In genomic region chr5:100746730-100747129, GRCh38 we compare ENCODE assay signal across 12 cellular contexts.
DNase-seq lines count a peak whose midpoint lies in the region; ATAC-seq lines count a peak whose summit lies in the region.
"Had no signal": no experiment of that assay in that cellular context is flagged by ENCODE, and none has a peak within 500 bp of the region (broad histone marks: within the 10 kb centered on the region; RNA-seq: fewer than 3 reads in every experiment).

No MANE protein-coding gene starts in this region.

- no peak overlapping the region for H3K4me3 ChIP-seq in aorta (ENCODE audit: low read length in 2 of 2)
- H3K4me3 ChIP-seq: pancreas had no signal

- no peaks in the 10 kb centered on the region for H3K27me3 ChIP-seq in aorta (ENCODE audit: control insufficient read depth in 1 of 2, insufficient read depth in 2 of 2, low read length in 1 of 2)
- H3K27me3 ChIP-seq: pancreas had no signal

- H3K27ac ChIP-seq in aorta (ENCODE audit: low read depth in 1 of 2, low read length in 2 of 2), result no peak overlapping the region
- H3K27ac ChIP-seq: pancreas had no signal

- H3K4me3 Mint-ChIP-seq in activated naive CD8-positive, alpha-beta T cell treated with anti-CD3 and anti-CD28 coated beads, Interleukin-2, amount 10 ng/mL, durations not matched to agents 7 days and 5 days, result peak overlapping the region; percentile 63
- H3K4me3 Mint-ChIP-seq in activated naive CD8-positive, alpha-beta T cell treated with anti-CD3 and anti-CD28 coated beads, Interleukin-2, amount 50 U/mL, for 24 hours, result no peak overlapping the region
- H3K4me3 Mint-ChIP-seq: HFFc6; stimulated activated naive CD8-positive, alpha-beta T cell treated with anti-CD3 and anti-CD28 coated beads, Interleukin-15, Interleukin-2, amounts not matched to agents 100 ng/mL and 50 ng/mL, for 24 hours had no signal

- no peaks in the 10 kb centered on the region for H3K9me3 ChIP-seq in aorta (ENCODE audit: control insufficient read depth, low read length)
- H3K9me3 ChIP-seq: pancreas had no signal

- 12 to 20% methylated on average over 1 of the region's 1 CpG for WGBS in aorta, 2 donors

- peak; percentile 87 for ATAC-seq in activated naive CD8-positive, alpha-beta T cell treated with anti-CD3 and anti-CD28 coated beads, Interleukin-2, amount 10 ng/mL, durations not matched to agents 7 days and 5 days (ENCODE audit: low read depth)
- ATAC-seq in activated naive CD8-positive, alpha-beta T cell treated with anti-CD3 and anti-CD28 coated beads, Interleukin-2, amount 50 U/mL, for 24 hours, result no peak
- ATAC-seq in HG02870 (IDR thresholded peaks at IDR 0.05; ENCODE audit: unreplicated experiment), result peak; percentile 95
- ATAC-seq in aorta (ENCODE audit: low FRiP score), result peak; percentile 59
- ATAC-seq: activated naive CD4-positive, alpha-beta T cell treated with anti-CD3 and anti-CD28 coated beads, Interleukin-2, amount 50 U/mL, for 72 hours had no signal

- no peaks in the 10 kb centered on the region for H3K4me1 ChIP-seq in aorta (ENCODE audit: control insufficient read depth in 1 of 2, insufficient read depth in 2 of 2, low read length in 2 of 2)
- H3K4me1 ChIP-seq: pancreas had no signal

- no peaks in the 10 kb centered on the region for H3K27me3 Mint-ChIP-seq in activated naive CD8-positive, alpha-beta T cell treated with anti-CD3 and anti-CD28 coated beads, Interleukin-2, amount 10 ng/mL, durations not matched to agents 7 days and 5 days
- peaks cover 2% of the 10 kb centered on the region for H3K27me3 Mint-ChIP-seq in activated naive CD8-positive, alpha-beta T cell treated with anti-CD3 and anti-CD28 coated beads, Interleukin-2, amount 50 U/mL, for 24 hours
- H3K27me3 Mint-ChIP-seq: stimulated activated naive CD8-positive, alpha-beta T cell treated with anti-CD3 and anti-CD28 coated beads, Interleukin-15, Interleukin-2, amounts not matched to agents 100 ng/mL and 50 ng/mL, for 24 hours had no signal

- no peaks in the 10 kb centered on the region for H3K36me3 Mint-ChIP-seq in activated naive CD8-positive, alpha-beta T cell treated with anti-CD3 and anti-CD28 coated beads, Interleukin-2, amount 10 ng/mL, durations not matched to agents 7 days and 5 days
- no peaks in the 10 kb centered on the region for H3K36me3 Mint-ChIP-seq in activated naive CD8-positive, alpha-beta T cell treated with anti-CD3 and anti-CD28 coated beads, Interleukin-2, amount 50 U/mL, for 24 hours (ENCODE audit: low read depth)
- H3K36me3 Mint-ChIP-seq: activated naive CD4-positive, alpha-beta T cell treated with anti-CD3 and anti-CD28 coated beads, Interleukin-2, amount 50 U/mL, for 72 hours had no signal

- POLR2A ChIA-PET in activated naive CD8-positive, alpha-beta T cell treated with anti-CD3 and anti-CD28 coated beads, Interleukin-2, amount 10 ng/mL, durations not matched to agents 7 days and 5 days (lab: Charles Lee), result no interaction called here

- peaks cover 6% of the 10 kb centered on the region for H3K4me1 Mint-ChIP-seq in activated naive CD8-positive, alpha-beta T cell treated with anti-CD3 and anti-CD28 coated beads, Interleukin-2, amount 10 ng/mL, durations not matched to agents 7 days and 5 days
- H3K4me1 Mint-ChIP-seq in activated naive CD8-positive, alpha-beta T cell treated with anti-CD3 and anti-CD28 coated beads, Interleukin-2, amount 50 U/mL, for 24 hours, result peaks cover 7% of the 10 kb centered on the region

- intact Hi-C loops in aorta (cut with DNase I), result no loop called here

- no peaks in the 10 kb centered on the region for H3K9me3 Mint-ChIP-seq in activated naive CD8-positive, alpha-beta T cell treated with anti-CD3 and anti-CD28 coated beads, Interleukin-2, amount 10 ng/mL, durations not matched to agents 7 days and 5 days
- H3K9me3 Mint-ChIP-seq in activated naive CD8-positive, alpha-beta T cell treated with anti-CD3 and anti-CD28 coated beads, Interleukin-2, amount 50 U/mL, for 24 hours, result no peaks in the 10 kb centered on the region
- H3K9me3 Mint-ChIP-seq: activated naive CD4-positive, alpha-beta T cell treated with anti-CD3 and anti-CD28 coated beads, Interleukin-2, amount 50 U/mL, for 72 hours; HFFc6; stimulated activated naive CD8-positive, alpha-beta T cell treated with anti-CD3 and anti-CD28 coated beads, Interleukin-15, Interleukin-2, amounts not matched to agents 100 ng/mL and 50 ng/mL, for 24 hours had no signal

- no peak for DNase-seq in activated naive CD8-positive, alpha-beta T cell treated with anti-CD3 and anti-CD28 coated beads, Interleukin-2, amount 10 ng/mL, durations not matched to agents 7 days and 5 days
- no peak for DNase-seq in activated naive CD8-positive, alpha-beta T cell treated with anti-CD3 and anti-CD28 coated beads, Interleukin-2, amount 50 U/mL, for 24 hours
- DNase-seq in NAMALWA (ENCODE audit: low spot score), result peak; percentile 41
- DNase-seq in aorta, result peak in 1 of 2 donors; percentile 41
- no peak for DNase-seq in SHP77 (lab: John Stamatoyannopoulos, UW)
- DNase-seq in cerebellar nuclear complex (lab: John Stamatoyannopoulos, UW), result no peak
- DNase-seq in COR-L47 (lab: John Stamatoyannopoulos, UW), result no peak
- DNase-seq: HFFc6, pancreas had no signal

- H3K27ac Mint-ChIP-seq in activated naive CD8-positive, alpha-beta T cell treated with anti-CD3 and anti-CD28 coated beads, Interleukin-2, amount 10 ng/mL, durations not matched to agents 7 days and 5 days, result peak overlapping the region; percentile 34
- no peak overlapping the region for H3K27ac Mint-ChIP-seq in activated naive CD8-positive, alpha-beta T cell treated with anti-CD3 and anti-CD28 coated beads, Interleukin-2, amount 50 U/mL, for 24 hours
- H3K27ac Mint-ChIP-seq: activated naive CD4-positive, alpha-beta T cell treated with anti-CD3 and anti-CD28 coated beads, Interleukin-2, amount 50 U/mL, for 72 hours; HFFc6; stimulated activated naive CD8-positive, alpha-beta T cell treated with anti-CD3 and anti-CD28 coated beads, Interleukin-15, Interleukin-2, amounts not matched to agents 100 ng/mL and 50 ng/mL, for 24 hours had no signal

- H3K36me3 ChIP-seq in aorta (ENCODE audit: control insufficient read depth in 1 of 2, insufficient read depth in 2 of 2, low read length in 1 of 2), result no peaks in the 10 kb centered on the region
- H3K36me3 ChIP-seq: pancreas had no signal
